ENCODE assay signal across 8 cellular contexts in genomic region chr13:44191504-44192171, GRCh38.
A peak's percentile ranks its signal among the peaks of the same experiment; 100 is the strongest.
DNase-seq lines count a peak whose midpoint lies in the region; ATAC-seq, FAIRE-seq and TF ChIP-seq lines count a peak whose summit lies in the region.

No MANE protein-coding gene starts in this region.

- TF ChIP-seq POLR2A in A549 (IDR thresholded peaks at IDR 0.05; ENCODE audit: low read length) = no peak
- no peak for TF ChIP-seq POLR2A in upper lobe of left lung (IDR thresholded peaks at IDR 0.05)

- TF ChIP-seq CTCF in A549 (IDR thresholded peaks at IDR 0.05) (peak; percentile 23; the same call in 2 of the 3 replicates), GM12874 (IDR thresholded peaks at IDR 0.05; ENCODE audit: insufficient read depth, low read depth, low read length) (peak; percentile 49), mucosa of descending colon (IDR thresholded peaks at IDR 0.05) (peak; percentile 41), upper lobe of left lung (IDR thresholded peaks at IDR 0.05) (peak; percentile 70 to 92 (median 84))

- no peak overlapping the region for H3K4me3 Mint-ChIP-seq in activated CD4-positive, alpha-beta memory T cell treated with anti-CD3 and anti-CD28 coated beads, Interleukin-2, amount 10 ng/mL, durations not matched to agents 7 days and 5 days

- peak in 1 of 2 experiments; percentile 71 for DNase-seq in A549 (ENCODE audit: low read depth in 1 of 2, low spot score in 1 of 2)
- peak; percentile 92 to 96 for DNase-seq in NCI-H524 (lab: John Stamatoyannopoulos, UW)
- DNase-seq in activated CD4-positive, alpha-beta memory T cell treated with anti-CD3 and anti-CD28 coated beads, Interleukin-2, amount 10 ng/mL, durations not matched to agents 7 days and 5 days = peak; percentile 30
- DNase-seq in epidermal melanocyte (ENCODE audit: insufficient read length, low spot score) = peak; percentile 56
- peak in 1 of 3 donors; percentile 70 for DNase-seq in mucosa of descending colon
- peak in 1 of 2 donors; percentile 65 for DNase-seq in upper lobe of left lung
- DNase-seq in GF-D8 (lab: John Stamatoyannopoulos, UW) = no peak

- H3K27me3 ChIP-seq in upper lobe of left lung = no peaks in the 10 kb centered on the region

- H3K4me2 ChIP-seq in A549 = no peak overlapping the region

- TF ChIP-seq EP300 in A549 (IDR thresholded peaks at IDR 0.05) (no peak), upper lobe of left lung (IDR thresholded peaks at IDR 0.05) (no peak)

- intact Hi-C loops in mucosa of descending colon (cut with DNase I, micrococcal nuclease) = no loop called here

- H3K27ac Mint-ChIP-seq in activated CD4-positive, alpha-beta memory T cell treated with anti-CD3 and anti-CD28 coated beads, Interleukin-2, amount 10 ng/mL, durations not matched to agents 7 days and 5 days = no peak overlapping the region

- H3K36me3 ChIP-seq in mucosa of descending colon (ENCODE audit: low read depth) (no peaks in the 10 kb centered on the region), upper lobe of left lung (no peaks in the 10 kb centered on the region)

- H3K9me3 Mint-ChIP-seq in activated CD4-positive, alpha-beta memory T cell treated with anti-CD3 and anti-CD28 coated beads, Interleukin-2, amount 10 ng/mL, durations not matched to agents 7 days and 5 days = no peaks in the 10 kb centered on the region

- H3K4me1 ChIP-seq in A549 (peaks cover 22% of the 10 kb centered on the region), mucosa of descending colon (ENCODE audit: low read depth) (no peaks in the 10 kb centered on the region), upper lobe of left lung (peaks cover 0 to 9% (median 4%) of the 10 kb centered on the region in 4 donors)

- CTCF ChIA-PET in A549 (lab: Yijun Ruan, JAX) = interaction anchor here (1.0 to 1.4 kb wide), 4 partner anchors 10 to 283 kb away, joined by 3 to 5 read pairs (median 4); no protein-coding TSS in a partner anchor
- CTCF ChIA-PET in activated CD4-positive, alpha-beta memory T cell treated with anti-CD3 and anti-CD28 coated beads, Interleukin-2, amount 10 ng/mL, durations not matched to agents 7 days and 5 days (lab: Charles Lee) = interaction anchor here (1.2 to 3.0 kb wide), 7 partner anchors 8 to 251 kb away, joined by 3 to 10 read pairs (median 6); no protein-coding TSS in a partner anchor

- 66% methylated on average over 15 of the region's 15 CpGs for WGBS in A549 (ENCODE audit: missing lambda C conversion rate)
- 48 to 49% methylated on average over 15 of the region's 15 CpGs for WGBS in upper lobe of left lung, 2 donors

- H3K9me3 ChIP-seq in A549 (no peaks in the 10 kb centered on the region), mucosa of descending colon (no peaks in the 10 kb centered on the region), upper lobe of left lung (no peaks in the 10 kb centered on the region)

- H3K4me1 Mint-ChIP-seq in activated CD4-positive, alpha-beta memory T cell treated with anti-CD3 and anti-CD28 coated beads, Interleukin-2, amount 10 ng/mL, durations not matched to agents 7 days and 5 days = peaks cover 28% of the 10 kb centered on the region

- FAIRE-seq in A549 (lab: Jason Lieb, UNC) = no peak

- H3K27me3 Mint-ChIP-seq in activated CD4-positive, alpha-beta memory T cell treated with anti-CD3 and anti-CD28 coated beads, Interleukin-2, amount 10 ng/mL, durations not matched to agents 7 days and 5 days = peaks cover 60% of the 10 kb centered on the region

- H3K27ac ChIP-seq in A549 (peak overlapping the region in 1 of 2 experiments; percentile 40; a peak in 3 of 6 replicates), upper lobe of left lung (peak overlapping the region in 2 of 4 donors; percentile 35 to 48)

- ATAC-seq in A549 (peak in 1 of 2 experiments; percentile 87; a peak in 3 of 6 replicates), mucosa of descending colon (peak; percentile 89), upper lobe of left lung (ENCODE audit: low FRiP score in 2 of 2) (peak; percentile 85 to 93)

- no peak overlapping the region for H3K4me3 ChIP-seq in A549
- H3K4me3 ChIP-seq in mucosa of descending colon = no peak overlapping the region
- peak overlapping the region in 2 of 4 donors; percentile 14 to 20 for H3K4me3 ChIP-seq in upper lobe of left lung

- POLR2A ChIA-PET in A549 (lab: Yijun Ruan, JAX) = no interaction called here
- POLR2A ChIA-PET in activated CD4-positive, alpha-beta memory T cell treated with anti-CD3 and anti-CD28 coated beads, Interleukin-2, amount 10 ng/mL, durations not matched to agents 7 days and 5 days (lab: Charles Lee) = no interaction called here

- H3K36me3 Mint-ChIP-seq in activated CD4-positive, alpha-beta memory T cell treated with anti-CD3 and anti-CD28 coated beads, Interleukin-2, amount 10 ng/mL, durations not matched to agents 7 days and 5 days (ENCODE audit: low read depth) = no peaks in the 10 kb centered on the region

- peak; percentile 25 to 44; a peak in 4 of 5 replicates for TF ChIP-seq RAD21 in A549 (conservative IDR thresholded peaks at IDR 0.05 in 1 of 2, IDR thresholded peaks at IDR 0.05 in 1 of 2)

TF ChIP-seq in A549, 52 proteins besides CTCF, POLR2A, EP300 and RAD21:
- no peak for TF ChIP-seq RARB (CRISPR knock-in tag; IDR thresholded peaks at IDR 0.05)
- TF ChIP-seq CHD4 (IDR thresholded peaks at IDR 0.05; ENCODE audit: borderline replicate concordance) = no peak
- TF ChIP-seq SMC3 (IDR thresholded peaks at IDR 0.05) = peak; percentile 37; the same call in 2 of the 3 replicates
- TF ChIP-seq CEBPB (IDR thresholded peaks at IDR 0.05) = peak; percentile 54 to 92; a peak in 3 of 4 replicates
- TF ChIP-seq FOXS1 (CRISPR knock-in tag; IDR thresholded peaks at IDR 0.05) = no peak

Comparison
In these comparisons a context has a peak if more than half of its experiments do, and no peak if none do; other contexts are left out.
1. CTCF ChIP-seq: peak in every context shown above with its lines; median percentile 84 in upper lobe of left lung; 49 in GM12874; 41 in mucosa of descending colon; 23 in A549.